In the genomic region with DNA sequence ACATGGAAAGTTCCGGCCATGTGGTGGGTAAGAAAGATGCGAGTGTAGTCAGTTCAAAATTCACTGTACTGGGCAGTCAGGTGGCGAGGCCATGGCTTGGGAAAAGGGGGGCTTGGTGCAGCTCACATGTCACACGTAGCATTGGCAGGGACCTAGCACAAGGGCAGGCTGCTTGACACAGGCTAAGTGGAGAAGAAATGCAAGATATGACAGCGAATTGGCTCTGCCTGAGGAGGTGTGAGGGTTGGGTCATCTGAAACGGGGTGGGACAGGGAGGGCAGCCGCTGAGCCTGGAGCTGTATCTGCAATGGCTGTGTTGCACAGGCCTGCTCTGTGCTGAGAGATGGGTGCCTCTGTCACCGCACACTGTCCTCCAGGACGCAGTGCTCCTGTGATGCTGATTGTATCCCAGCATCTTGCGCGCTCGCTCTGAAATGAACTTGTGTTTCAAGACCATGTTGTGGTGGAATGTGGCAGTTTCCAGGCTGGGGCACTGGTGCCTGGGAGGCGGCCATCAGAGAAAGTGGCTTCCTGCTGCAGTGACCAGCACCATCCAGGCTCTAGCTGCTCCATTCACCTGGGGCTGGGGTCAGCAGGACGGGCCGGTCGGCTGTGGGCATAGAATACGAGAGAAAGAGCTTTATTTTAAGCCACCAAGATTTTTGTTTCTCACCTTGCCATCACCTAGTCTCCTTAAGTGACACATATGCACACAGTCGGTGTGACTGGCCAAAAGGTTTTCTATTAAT, we compare ENCODE assay signal across 22 cellular contexts.
A peak's percentile ranks its signal among the peaks of the same experiment; 100 is the strongest.
DNase-seq lines count a peak whose midpoint lies in the region; ATAC-seq and TF ChIP-seq lines count a peak whose summit lies in the region.
"Had no signal": no experiment of that assay in that cellular context is flagged by ENCODE, and none has a peak within 500 bp of the region (broad histone marks: within the 10 kb centered on the region; RNA-seq: fewer than 3 reads in every experiment).

No MANE protein-coding gene starts in this region.

- H3K4me1 ChIP-seq in stomach = no peaks in the 10 kb centered on the region
- no peaks in the 10 kb centered on the region for H3K4me1 ChIP-seq in psoas muscle
- H3K4me1 ChIP-seq: Caco-2, Peyer's patch, SJSA1 had no signal

- intact Hi-C loops in stomach (cut with DNase I; ENCODE audit: low total_unique reads) = no loop called here
- intact Hi-C loops in psoas muscle (cut with DNase I) = no loop called here

- H3K36me3 ChIP-seq in stomach (no peaks in the 10 kb centered on the region), psoas muscle (ENCODE audit: insufficient read depth in 1 of 2, low read depth in 1 of 2) (no peaks in the 10 kb centered on the region)
- H3K36me3 ChIP-seq: BLaER1 treated with 17β-estradiol and CSF1 and Interleukin-3, amounts not matched to agents 10 nM and 100 nM; Peyer's patch; SJSA1 had no signal

- ATAC-seq in GM21360 (IDR thresholded peaks at IDR 0.05; ENCODE audit: unreplicated experiment) (no peak), psoas muscle (no peak)
- ATAC-seq: GM12878 had no signal

- H3K27me3 ChIP-seq in stomach (peaks cover 0 to 18% (median 0%) of the 10 kb centered on the region in 3 donors), psoas muscle (ENCODE audit: insufficient read depth in 3 of 3, low read length in 2 of 3) (peaks cover 0 to 12% (median 0%) of the 10 kb centered on the region in 3 donors)
- H3K27me3 ChIP-seq: BLaER1 treated with 17β-estradiol and CSF1 and Interleukin-3, amounts not matched to agents 10 nM and 100 nM; Peyer's patch had no signal

- H3K9me3 Mint-ChIP-seq in activated T-cell treated with anti-CD3 and anti-CD28 coated beads, Interleukin-2, amount 50 U/mL, for 24 hours = no peaks in the 10 kb centered on the region

- H3K27ac Mint-ChIP-seq in activated T-cell treated with anti-CD3 and anti-CD28 coated beads, Interleukin-2, amount 50 U/mL, for 24 hours = no peak overlapping the region

- no peak for TF ChIP-seq CTCF in coronary artery (IDR thresholded peaks at IDR 0.05)
- no peak for TF ChIP-seq CTCF in stomach (IDR thresholded peaks at IDR 0.05)
- no peak for TF ChIP-seq CTCF in psoas muscle (IDR thresholded peaks at IDR 0.05)

- no peak overlapping the region for H3K27ac ChIP-seq in coronary artery
- H3K27ac ChIP-seq in stomach = no peak overlapping the region
- no peak overlapping the region for H3K27ac ChIP-seq in psoas muscle
- H3K27ac ChIP-seq: BLaER1 treated with 17β-estradiol and CSF1 and Interleukin-3, amounts not matched to agents 10 nM and 100 nM; Peyer's patch; SJSA1 had no signal

- WGBS in stomach, 5 donors = 76 to 88% (median 84%) methylated on average over 13 to 18 of the region's 18 CpGs
- WGBS in psoas muscle, 3 donors = 77 to 83% (median 81%) methylated on average over 18 of the region's 18 CpGs

- no peak for TF ChIP-seq POLR2A in stomach (IDR thresholded peaks at IDR 0.05)

- H3K4me1 Mint-ChIP-seq in activated T-cell treated with anti-CD3 and anti-CD28 coated beads, Interleukin-2, amount 50 U/mL, for 24 hours (ENCODE audit: low read depth) = peaks cover 14% of the 10 kb centered on the region

- no peak overlapping the region for H3K4me3 Mint-ChIP-seq in activated T-cell treated with anti-CD3 and anti-CD28 coated beads, Interleukin-2, amount 50 U/mL, for 24 hours

- peaks cover 4% of the 10 kb centered on the region for H3K27me3 Mint-ChIP-seq in activated T-cell treated with anti-CD3 and anti-CD28 coated beads, Interleukin-2, amount 50 U/mL, for 24 hours

- H3K4me3 ChIP-seq in coronary artery (no peak overlapping the region), stomach (no peak overlapping the region), psoas muscle (no peak overlapping the region)
- H3K4me3 ChIP-seq: BLaER1 treated with 17β-estradiol and CSF1 and Interleukin-3, amounts not matched to agents 10 nM and 100 nM; GM12878; Peyer's patch; SJSA1 had no signal

- peak; percentile 21 for DNase-seq in activated T-cell treated with anti-CD3 and anti-CD28 coated beads, Interleukin-2, amount 50 U/mL, for 24 hours
- DNase-seq in activated T-cell treated with anti-CD3 and anti-CD28 coated beads for 4 hours (no peak), coronary artery (ENCODE audit: low spot score) (peak; percentile 59), mesenteric fat pad (ENCODE audit: low spot score) (peak; percentile 77), stomach (peak; percentile 20), psoas muscle (no peak), DMS53 (lab: John Stamatoyannopoulos, UW) (no peak)
- DNase-seq: 8988T; Caco-2; CD4-positive, alpha-beta memory T cell; DMS 273 treated with DMSO at 0.1 percent for 48 hours; DND-41; Karpas-422; NCI-H1694; NCI-H2081 treated with DMSO at 0.1 percent for 48 hours; NCI-H2171 treated with DMSO at 0.1 percent for 48 hours; NCI-H524 treated with DMSO at 0.1 percent for 48 hours had no signal

- no peak for TF ChIP-seq EP300 in stomach (IDR thresholded peaks at IDR 0.05)

- H3K36me3 Mint-ChIP-seq in activated T-cell treated with anti-CD3 and anti-CD28 coated beads, Interleukin-2, amount 50 U/mL, for 24 hours (ENCODE audit: low read depth) = no peaks in the 10 kb centered on the region
- H3K36me3 Mint-ChIP-seq: CD4-positive, alpha-beta memory T cell had no signal

- no peaks in the 10 kb centered on the region for H3K9me3 ChIP-seq in stomach
- H3K9me3 ChIP-seq in psoas muscle = no peaks in the 10 kb centered on the region
- H3K9me3 ChIP-seq: Caco-2, Peyer's patch had no signal

Comparison
In these comparisons a context has a peak if more than half of its experiments do, and no peak if none do; other contexts are left out.
1. DNase-seq: peak in activated T-cell treated with anti-CD3 and anti-CD28 coated beads, Interleukin-2, amount 50 U/mL, for 24 hours (single experiment), coronary artery (single experiment), mesenteric fat pad (single experiment) and stomach (single experiment); none in activated T-cell treated with anti-CD3 and anti-CD28 coated beads for 4 hours (single experiment), psoas muscle (0 of 2) and DMS53 (single experiment).